24 cellular contexts compared by ENCODE assay signal in genomic region chr4:2064276-2064991, GRCh38. TPM values are rescaled to one million over a fixed set of nuclear protein-coding genes. Genes with fewer than 3 reads are reported as not detected.
DNase-seq lines count a peak whose midpoint lies in the region; ATAC-seq, FAIRE-seq and TF ChIP-seq lines count a peak whose summit lies in the region.
"Had no signal": no experiment of that assay in that cellular context is flagged by ENCODE, and none has a peak within 500 bp of the region (broad histone marks: within the 10 kb centered on the region; RNA-seq: fewer than 3 reads in every experiment).

No MANE protein-coding gene starts in this region.

- H3K4me1 ChIP-seq in keratinocyte (ENCODE audit: control insufficient read depth, extremely low read depth, insufficient read depth, low read length) (no peaks in the 10 kb centered on the region), transverse colon (peaks cover 0 to 13% (median 8%) of the 10 kb centered on the region in 4 donors)

- H3K9me3 ChIP-seq in keratinocyte (ENCODE audit: control insufficient read depth, low read depth, low read length) (no peaks in the 10 kb centered on the region), transverse colon (no peaks in the 10 kb centered on the region)

- TF ChIP-seq POLR2A in transverse colon (IDR thresholded peaks at IDR 0.05), result no peak

- H3K4me3 ChIP-seq in keratinocyte (ENCODE audit: control insufficient read depth in 2 of 3, extremely low read depth in 1 of 3, insufficient read depth in 2 of 3, low read depth in 1 of 3, low read length in 3 of 3) (peak overlapping the region in 1 of 3 experiments; percentile 34), transverse colon (peak overlapping the region in 1 of 4 donors; percentile 13)
- H3K4me3 ChIP-seq: GM12878, lung, SK-N-MC had no signal

- in situ Hi-C loops in transverse colon (cut with MboI; ENCODE audit: low pct_ligation_motif_present in 1 of 4, low pct_unique_long_range_greater_than_20kb in 1 of 4, low sequenced_read_pairs in 3 of 4), result no loop called here

- H3K9me1 ChIP-seq in keratinocyte (ENCODE audit: control insufficient read depth, extremely low read depth, insufficient read depth, low read length), result no peaks in the 10 kb centered on the region

- H3K27ac ChIP-seq in keratinocyte (ENCODE audit: control insufficient read depth, insufficient read depth, low read length) (no peak overlapping the region), transverse colon (no peak overlapping the region)
- H3K27ac ChIP-seq: SK-N-MC had no signal

- no peaks in the 10 kb centered on the region for H3K4me1 Mint-ChIP-seq in activated naive CD8-positive, alpha-beta T cell treated with anti-CD3 and anti-CD28 coated beads, Interleukin-2, amount 10 ng/mL, durations not matched to agents 7 days and 5 days
- H3K4me1 Mint-ChIP-seq in activated naive CD8-positive, alpha-beta T cell treated with anti-CD3 and anti-CD28 coated beads, Interleukin-2, amount 50 U/mL, for 24 hours, result no peaks in the 10 kb centered on the region
- H3K4me1 Mint-ChIP-seq in endothelial cell (ENCODE audit: unreplicated experiment), result no peaks in the 10 kb centered on the region

- H4K20me1 ChIP-seq in keratinocyte (ENCODE audit: control insufficient read depth, extremely low read depth, insufficient read depth, low read length), result no peaks in the 10 kb centered on the region

- dilution Hi-C loops in keratinocyte (cut with MboI; ENCODE audit: extremely low pct_ligation_motif_present, low sequenced_read_pairs), result no loop called here

- peak overlapping the region; percentile 16 for H3K4me2 ChIP-seq in keratinocyte (ENCODE audit: control insufficient read depth, extremely low read depth, insufficient read depth, low read depth, low read length)

- peak overlapping the region; percentile 20 for H2AFZ ChIP-seq in keratinocyte (ENCODE audit: control insufficient read depth, low read length)

- DNase-seq in activated naive CD8-positive, alpha-beta T cell treated with anti-CD3 and anti-CD28 coated beads, Interleukin-2, amount 10 ng/mL, durations not matched to agents 7 days and 5 days, result peak; percentile 27
- no peak for DNase-seq in activated naive CD8-positive, alpha-beta T cell treated with anti-CD3 and anti-CD28 coated beads, Interleukin-2, amount 50 U/mL, for 24 hours
- DNase-seq in SW480 (ENCODE audit: low spot score), result peak; percentile 50
- DNase-seq in keratinocyte (ENCODE audit: low read depth, low spot score), result no peak
- peak; percentile 75 for DNase-seq in transverse colon
- DNase-seq in endothelial cell (ENCODE audit: low spot score), result no peak
- no peak for DNase-seq in H4 (ENCODE audit: low spot score)
- DNase-seq: activated effector memory CD4-positive, alpha-beta T cell treated with Interleukin-2 at 50 U/mL for 16 hours; amniotic stem cell; C1 segment of cervical spinal cord; central memory CD4-positive, alpha-beta T cell; DMS153; effector CD8-positive, alpha-beta T cell; GOT3; NCI-H1436 treated with DMSO at 0.1 percent for 48 hours; NCI-H2171 treated with DMSO at 0.1 percent for 48 hours; NCI-H774; OCI-M1; stimulated activated CD4-positive, alpha-beta T cell treated with anti-CD3 and anti-CD28 coated beads, Interleukin-2, amount 100 ng/mL, for 24 hours; T1000 had no signal

- H3K9me3 Mint-ChIP-seq in activated naive CD8-positive, alpha-beta T cell treated with anti-CD3 and anti-CD28 coated beads, Interleukin-2, amount 10 ng/mL, durations not matched to agents 7 days and 5 days, result no peaks in the 10 kb centered on the region
- H3K9me3 Mint-ChIP-seq in activated naive CD8-positive, alpha-beta T cell treated with anti-CD3 and anti-CD28 coated beads, Interleukin-2, amount 50 U/mL, for 24 hours, result no peaks in the 10 kb centered on the region
- H3K9me3 Mint-ChIP-seq in endothelial cell (ENCODE audit: unreplicated experiment), result no peaks in the 10 kb centered on the region

- H3K36me3 Mint-ChIP-seq in activated naive CD8-positive, alpha-beta T cell treated with anti-CD3 and anti-CD28 coated beads, Interleukin-2, amount 10 ng/mL, durations not matched to agents 7 days and 5 days, result no peaks in the 10 kb centered on the region
- H3K36me3 Mint-ChIP-seq in activated naive CD8-positive, alpha-beta T cell treated with anti-CD3 and anti-CD28 coated beads, Interleukin-2, amount 50 U/mL, for 24 hours (ENCODE audit: low read depth), result no peaks in the 10 kb centered on the region
- no peaks in the 10 kb centered on the region for H3K36me3 Mint-ChIP-seq in endothelial cell (ENCODE audit: low read depth, unreplicated experiment)

- H3K79me2 ChIP-seq in keratinocyte (ENCODE audit: control insufficient read depth, insufficient read depth, low read length), result no peaks in the 10 kb centered on the region

- H3K27me3 ChIP-seq in keratinocyte (ENCODE audit: control insufficient read depth, extremely low read depth, insufficient read depth, low read length) (peaks cover 35% of the 10 kb centered on the region), transverse colon (peaks cover 36% of the 10 kb centered on the region)

- no peak for TF ChIP-seq EP300 in transverse colon (IDR thresholded peaks at IDR 0.05; ENCODE audit: low read depth)

- no peak for FAIRE-seq in keratinocyte (lab: Jason Lieb, UNC)
- FAIRE-seq: GM12878 had no signal

- H3K36me3 ChIP-seq in keratinocyte (ENCODE audit: control insufficient read depth in 2 of 2, extremely low read depth in 1 of 2, insufficient read depth in 2 of 2, low read length in 2 of 2) (no peaks in the 10 kb centered on the region), transverse colon (no peaks in the 10 kb centered on the region)

- H3K4me3 Mint-ChIP-seq in activated naive CD8-positive, alpha-beta T cell treated with anti-CD3 and anti-CD28 coated beads, Interleukin-2, amount 10 ng/mL, durations not matched to agents 7 days and 5 days, result no peak overlapping the region
- no peak overlapping the region for H3K4me3 Mint-ChIP-seq in activated naive CD8-positive, alpha-beta T cell treated with anti-CD3 and anti-CD28 coated beads, Interleukin-2, amount 50 U/mL, for 24 hours
- H3K4me3 Mint-ChIP-seq in endothelial cell (ENCODE audit: unreplicated experiment), result no peak overlapping the region

- 53% methylated on average over 31 of the region's 40 CpGs; no CpG with 5 or more reads in 1 of the 2 donors for WGBS in transverse colon (ENCODE audit: low coverage in 1 of 2), 2 donors

- POLR2A ChIA-PET in activated naive CD8-positive, alpha-beta T cell treated with anti-CD3 and anti-CD28 coated beads, Interleukin-2, amount 10 ng/mL, durations not matched to agents 7 days and 5 days (lab: Charles Lee), result no interaction called here

- TF ChIP-seq CTCF in keratinocyte (optimal IDR thresholded peaks at IDR 0.05 in 1 of 3, IDR thresholded peaks at IDR 0.05 in 1 of 3, conservative IDR thresholded peaks at IDR 0.05 in 1 of 3; ENCODE audit: extremely low read depth in 1 of 3, insufficient read depth in 2 of 3, low read length in 3 of 3), result no peak
- TF ChIP-seq CTCF in transverse colon (IDR thresholded peaks at IDR 0.05), result no peak
- TF ChIP-seq CTCF in endothelial cell (IDR thresholded peaks at IDR 0.05; ENCODE audit: unreplicated experiment), result no peak

- intact Hi-C loops in transverse colon (cut with DNase I; ENCODE audit: low total_unique reads), result no loop called here

- no peak overlapping the region for H3K27ac Mint-ChIP-seq in activated naive CD8-positive, alpha-beta T cell treated with anti-CD3 and anti-CD28 coated beads, Interleukin-2, amount 10 ng/mL, durations not matched to agents 7 days and 5 days
- no peak overlapping the region for H3K27ac Mint-ChIP-seq in activated naive CD8-positive, alpha-beta T cell treated with anti-CD3 and anti-CD28 coated beads, Interleukin-2, amount 50 U/mL, for 24 hours
- H3K27ac Mint-ChIP-seq in endothelial cell (ENCODE audit: unreplicated experiment), result no peak overlapping the region

- no peak for ATAC-seq in activated naive CD8-positive, alpha-beta T cell treated with anti-CD3 and anti-CD28 coated beads, Interleukin-2, amount 10 ng/mL, durations not matched to agents 7 days and 5 days (ENCODE audit: low read depth)
- no peak for ATAC-seq in activated naive CD8-positive, alpha-beta T cell treated with anti-CD3 and anti-CD28 coated beads, Interleukin-2, amount 50 U/mL, for 24 hours
- no peak for ATAC-seq in HG03025 (IDR thresholded peaks at IDR 0.05; ENCODE audit: low FRiP score, unreplicated experiment)
- ATAC-seq: GM12878 had no signal

- H3K27me3 Mint-ChIP-seq in activated naive CD8-positive, alpha-beta T cell treated with anti-CD3 and anti-CD28 coated beads, Interleukin-2, amount 10 ng/mL, durations not matched to agents 7 days and 5 days, result peaks cover 3% of the 10 kb centered on the region
- H3K27me3 Mint-ChIP-seq in activated naive CD8-positive, alpha-beta T cell treated with anti-CD3 and anti-CD28 coated beads, Interleukin-2, amount 50 U/mL, for 24 hours, result no peaks in the 10 kb centered on the region
- H3K27me3 Mint-ChIP-seq in endothelial cell (ENCODE audit: unreplicated experiment), result peaks cover 9% of the 10 kb centered on the region

- no peak overlapping the region for H3K9ac ChIP-seq in keratinocyte (ENCODE audit: control insufficient read depth, extremely low read depth, insufficient read depth, low read length)

RNA-seq across cellular contexts. Expression of gene NAT8L, which starts 5.3 kb away (rescaled TPM):
- total RNA-seq in activated naive CD8-positive, alpha-beta T cell treated with anti-CD3 and anti-CD28 coated beads, Interleukin-2, amount 10 ng/mL, durations not matched to agents 7 days and 5 days, result under 1 TPM in 1 of 2 experiments, not detected in 1; 0.14 TPM
- 0.01 to 0.18 TPM (median 0.01 TPM) in 3 replicates for polyA plus RNA-seq in keratinocyte
- 0.06 TPM for polyA plus RNA-seq in keratinocyte (2011; ENCODE audit: low read depth)
- 0.10 and 0.21 TPM in 2 replicates for polyA plus RNA-seq in keratinocyte (2011; cell fraction: cytosol; rRNA removed)
- 0.76 and 1.1 TPM in 2 replicates for polyA plus RNA-seq in keratinocyte (2011; cell fraction: nucleus; rRNA removed)
- polyA plus RNA-seq in keratinocyte (2012; ENCODE audit: low replicate concordance), result 0.05 and 0.11 TPM in 2 replicates
- polyA minus RNA-seq in keratinocyte, result 0.66 to 0.70 TPM in 2 of 3 replicates, not detected in the other
- 0.96 TPM for polyA minus RNA-seq in keratinocyte (2011; cell fraction: cytosol; rRNA and poly(A)+ RNA removed)
- polyA minus RNA-seq in keratinocyte (2011; cell fraction: nucleus; rRNA and poly(A)+ RNA removed), result 0.63 and 0.78 TPM in 2 replicates
- total RNA-seq in transverse colon (1 to 10 TPM in 1 of 4 donors, under 1 TPM in 2, not detected in 1; 0.14 to 1.9 (median 0.64) TPM), endothelial cell (ENCODE audit: unreplicated experiment) (0.36 TPM)
- total RNA-seq in H4 (2014; rRNA removed; shearing (Covaris generic)), result 0.45 and 0.58 TPM in 2 replicates

RNA-seq across cellular contexts. Expression of gene NELFA, which starts 55.7 kb away (rescaled TPM):
- 10 to 100 TPM; 41.9 to 43.9 TPM for total RNA-seq in activated naive CD8-positive, alpha-beta T cell treated with anti-CD3 and anti-CD28 coated beads, Interleukin-2, amount 10 ng/mL, durations not matched to agents 7 days and 5 days
- polyA plus RNA-seq in keratinocyte, result 8.0 to 12.6 TPM (median 9.9 TPM) in 3 replicates
- 10.5 TPM for polyA plus RNA-seq in keratinocyte (2011; ENCODE audit: low read depth)
- polyA plus RNA-seq in keratinocyte (2011; cell fraction: cytosol; rRNA removed), result 6.1 and 14.8 TPM in 2 replicates
- 17.3 and 19.9 TPM in 2 replicates for polyA plus RNA-seq in keratinocyte (2011; cell fraction: nucleus; rRNA removed)
- polyA plus RNA-seq in keratinocyte (2012; ENCODE audit: low replicate concordance), result 19.4 and 19.7 TPM in 2 replicates
- 3.7 to 13.6 TPM (median 5.2 TPM) in 3 replicates for polyA minus RNA-seq in keratinocyte
- polyA minus RNA-seq in keratinocyte (2011; cell fraction: cytosol; rRNA and poly(A)+ RNA removed), result 15.7 TPM
- 9.8 and 13.0 TPM in 2 replicates for polyA minus RNA-seq in keratinocyte (2011; cell fraction: nucleus; rRNA and poly(A)+ RNA removed)
- total RNA-seq in transverse colon (10 to 100 TPM; 22.0 to 80.4 (median 31.8) TPM), endothelial cell (ENCODE audit: unreplicated experiment) (30.2 TPM)
- total RNA-seq in H4 (2014; rRNA removed; shearing (Covaris generic)), result 17.9 and 22.0 TPM in 2 replicates

Comparison
In these comparisons a context has a peak if more than half of its experiments do, and no peak if none do; other contexts are left out.
1. DNase-seq: peak in activated naive CD8-positive, alpha-beta T cell treated with anti-CD3 and anti-CD28 coated beads, Interleukin-2, amount 10 ng/mL, durations not matched to agents 7 days and 5 days (single experiment), SW480 (single experiment) and transverse colon (single experiment); none in activated naive CD8-positive, alpha-beta T cell treated with anti-CD3 and anti-CD28 coated beads, Interleukin-2, amount 50 U/mL, for 24 hours (single experiment), keratinocyte (single experiment), endothelial cell (single experiment) and H4 (single experiment).